Comparison of ENCODE assay signal across 17 cellular contexts in the genomic region with DNA sequence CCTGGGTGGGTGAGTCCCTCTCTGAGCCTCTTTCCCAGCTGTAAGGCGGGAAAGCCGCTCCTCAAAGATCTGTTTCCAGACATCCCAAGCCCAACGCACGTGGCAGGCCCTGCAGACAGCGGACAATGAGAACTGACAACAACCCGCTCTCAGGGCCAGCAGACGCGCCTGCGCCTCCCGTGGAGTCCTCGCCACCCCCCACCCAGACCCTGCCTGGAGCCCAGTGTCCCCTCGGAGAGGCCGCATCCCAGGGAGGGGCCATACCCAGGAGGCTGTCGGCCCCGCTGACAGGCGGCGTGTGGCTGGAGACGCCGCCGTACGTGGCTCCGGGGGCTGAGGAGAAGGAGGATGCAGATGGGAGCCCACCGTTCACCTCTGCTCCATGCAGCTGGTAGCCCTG. TPM values are rescaled to one million over a fixed set of nuclear protein-coding genes. Genes with fewer than 3 reads are reported as not detected.
DNase-seq lines count a peak whose midpoint lies in the region; ATAC-seq, FAIRE-seq and TF ChIP-seq lines count a peak whose summit lies in the region.
"Had no signal": no experiment of that assay in that cellular context is flagged by ENCODE, and none has a peak within 500 bp of the region (broad histone marks: within the 10 kb centered on the region; RNA-seq: fewer than 3 reads in every experiment).

No MANE protein-coding gene starts in this region.

- no peak overlapping the region for H3K4me3 ChIP-seq in Karpas-422 (ENCODE audit: low read length)
- H3K4me3 ChIP-seq in GM12878: no peak overlapping the region

- H3K4me1 ChIP-seq in Karpas-422 (ENCODE audit: low read length) (peaks cover 70% of the 10 kb centered on the region), GM12878 (ENCODE audit: control insufficient read depth, insufficient read depth, low read length) (no peaks in the 10 kb centered on the region)
- H3K4me1 ChIP-seq: Caco-2 had no signal

- no peaks in the 10 kb centered on the region for H3K9me3 ChIP-seq in Karpas-422 (ENCODE audit: low read length)
- H3K9me3 ChIP-seq in GM12878 (replicated peaks; ENCODE audit: control insufficient read depth, insufficient read depth, low read length): no peaks in the 10 kb centered on the region
- H3K9me3 ChIP-seq: Caco-2 had no signal

- H3K9me2 ChIP-seq in Karpas-422 (replicated peaks; ENCODE audit: insufficient read depth, low read length): no peaks in the 10 kb centered on the region

- DNase-seq in stimulated activated naive CD8-positive, alpha-beta T cell treated with anti-CD3 and anti-CD28 coated beads, Interleukin-15, amount 100 ng/mL, for 72 hours: no peak
- no peak for DNase-seq in stimulated activated naive CD8-positive, alpha-beta T cell treated with anti-CD3 and anti-CD28 coated beads, Interleukin-15, Interleukin-2, amounts not matched to agents 100 U/mL and 50 U/mL, for 24 hours
- DNase-seq in Karpas-422 (no peak), GM12878 (ENCODE audit: low read depth, low spot score) (no peak), natural killer cell (no peak), posterior cingulate gyrus (no peak), RWPE1 (ENCODE audit: low spot score) (no peak)
- DNase-seq: Caco-2; CD4-positive, alpha-beta T cell; GDM1; GOT3; H9 had no signal

- intact Hi-C loops in GM12878 (cut with micrococcal nuclease; ENCODE audit: unreplicated experiment) (no loop called here), natural killer cell (cut with micrococcal nuclease) (no loop called here), posterior cingulate gyrus (cut with DNase I) (loop anchor here (10.0 kb wide), 1 partner anchor 143 kb away; no protein-coding TSS in a partner anchor)

- 95% methylated on average over 23 of the region's 23 CpGs for WGBS in GM12878 (ENCODE audit: insufficient coverage, insufficient replicate concordance, low lambda C conversion rate, missing lambda C conversion rate)

- peaks cover 32% of the 10 kb centered on the region for H3K4me1 Mint-ChIP-seq in stimulated activated naive CD8-positive, alpha-beta T cell treated with anti-CD3 and anti-CD28 coated beads, Interleukin-15, amount 100 ng/mL, for 72 hours
- peaks cover 0 to 13% of the 10 kb centered on the region in 2 donors for H3K4me1 Mint-ChIP-seq in natural killer cell

- no peak for TF ChIP-seq RAD21 in GM12878 (IDR thresholded peaks at IDR 0.05; ENCODE audit: insufficient read depth, low read depth, low read length)

- no peak for TF ChIP-seq CTCF in GM12878 (IDR thresholded peaks at IDR 0.05 in 2 of 3, conservative IDR thresholded peaks at IDR 0.05 in 1 of 3; ENCODE audit: control insufficient read depth in 2 of 3, extremely low read depth in 1 of 3, insufficient read depth in 1 of 3, low read depth in 3 of 3, low read length in 3 of 3)
- no peak for TF ChIP-seq CTCF in natural killer cell (IDR thresholded peaks at IDR 0.05)
- TF ChIP-seq CTCF in RWPE1 (conservative IDR thresholded peaks at IDR 0.05; ENCODE audit: low read depth): no peak

- no peaks in the 10 kb centered on the region for H3K36me3 Mint-ChIP-seq in natural killer cell

- no peak overlapping the region for H3K4me3 Mint-ChIP-seq in stimulated activated naive CD8-positive, alpha-beta T cell treated with anti-CD3 and anti-CD28 coated beads, Interleukin-15, amount 100 ng/mL, for 72 hours
- no peak overlapping the region for H3K4me3 Mint-ChIP-seq in natural killer cell
- H3K4me3 Mint-ChIP-seq: B cell; CD4-positive, alpha-beta T cell; H9; IgD-negative memory B cell had no signal

- H3K27ac Mint-ChIP-seq in stimulated activated naive CD8-positive, alpha-beta T cell treated with anti-CD3 and anti-CD28 coated beads, Interleukin-15, amount 100 ng/mL, for 72 hours: no peak overlapping the region
- H3K27ac Mint-ChIP-seq in natural killer cell: no peak overlapping the region
- H3K27ac Mint-ChIP-seq: CD4-positive, alpha-beta T cell; H9; IgD-negative memory B cell had no signal

- POLR2A ChIA-PET in GM12878 (lab: Charles Lee) (no interaction called here), RWPE1 (lab: Yijun Ruan, JAX; ENCODE audit: low non-redundant PET) (no interaction called here)

- peaks cover 11% of the 10 kb centered on the region for H3K36me3 ChIP-seq in Karpas-422 (ENCODE audit: insufficient read depth, low read length)
- peaks cover 23 to 52% of the 10 kb centered on the region in 2 experiments for H3K36me3 ChIP-seq in GM12878 (ENCODE audit: control insufficient read depth in 2 of 2, insufficient read depth in 2 of 2, low read length in 1 of 2)

- RAD21 ChIA-PET in GM12878 (lab: Charles Lee; ENCODE audit: unreplicated experiment): no interaction called here

- H3K4me2 ChIP-seq in Karpas-422 (ENCODE audit: low read depth, low read length, poor library complexity, severe bottlenecking) (no peak overlapping the region), GM12878 (ENCODE audit: control insufficient read depth, insufficient read depth) (no peak overlapping the region)

- ATAC-seq in stimulated activated naive CD8-positive, alpha-beta T cell treated with anti-CD3 and anti-CD28 coated beads, Interleukin-15, amount 100 ng/mL, for 72 hours: peak; percentile 11
- ATAC-seq in stimulated activated naive CD8-positive, alpha-beta T cell treated with anti-CD3 and anti-CD28 coated beads, Interleukin-15, Interleukin-2, amounts not matched to agents 100 U/mL and 50 U/mL, for 24 hours: no peak
- ATAC-seq in GM12878 (no peak), natural killer cell (no peak)
- ATAC-seq: HepG2 had no signal

- H3K79me2 ChIP-seq in Karpas-422 (ENCODE audit: low read length) (peaks cover 6% of the 10 kb centered on the region; the same call in 1 of the 2 replicates), GM12878 (ENCODE audit: control insufficient read depth, insufficient read depth, low read length) (no peaks in the 10 kb centered on the region)

- H3K9ac ChIP-seq in Karpas-422 (ENCODE audit: low read length) (0 out of 2 replicates have a peak overlapping the region, but pooled peaks have one; percentile 8), GM12878 (ENCODE audit: control insufficient read depth, insufficient read depth, low read length) (no peak overlapping the region)

- SMC1A ChIA-PET in GM12878 (lab: Charles Lee; ENCODE audit: uncharacterized antibody, unreplicated experiment): no interaction called here

- H3K27me3 ChIP-seq in Karpas-422 (ENCODE audit: low read length) (no peaks in the 10 kb centered on the region), GM12878 (replicated peaks in 1 of 2; ENCODE audit: control insufficient read depth in 2 of 2, insufficient read depth in 2 of 2, low read length in 1 of 2) (no peaks in the 10 kb centered on the region)

- no TSS peak for BruUV-seq in GM12878 (replicated peaks; lab: Mats Ljungman, UMichigan)

- H2AFZ ChIP-seq in Karpas-422 (ENCODE audit: low read length) (no peak overlapping the region), GM12878 (ENCODE audit: control insufficient read depth, low read depth, low read length) (no peak overlapping the region)

- H3K9me3 Mint-ChIP-seq in stimulated activated naive CD8-positive, alpha-beta T cell treated with anti-CD3 and anti-CD28 coated beads, Interleukin-15, amount 100 ng/mL, for 72 hours: no peaks in the 10 kb centered on the region
- H3K9me3 Mint-ChIP-seq in natural killer cell: no peaks in the 10 kb centered on the region
- H3K9me3 Mint-ChIP-seq: CD4-positive, alpha-beta T cell; H9; IgD-negative memory B cell had no signal

- peaks cover 22% of the 10 kb centered on the region for H4K20me1 ChIP-seq in Karpas-422 (ENCODE audit: insufficient read depth, low read depth, low read length)
- H4K20me1 ChIP-seq in GM12878 (ENCODE audit: control insufficient read depth, insufficient read depth): no peaks in the 10 kb centered on the region

- in situ Hi-C loops in GM12878 (cut with MboI): no loop called here

- no peak for FAIRE-seq in GM12878 (lab: Jason Lieb, UNC)
- FAIRE-seq: D721Med, HepG2 had no signal

- H3K27ac ChIP-seq in Karpas-422 (ENCODE audit: low read length) (peak overlapping the region; percentile 49), GM12878 (ENCODE audit: control insufficient read depth, insufficient read depth) (no peak overlapping the region), RWPE1 (no peak overlapping the region)
- H3K27ac ChIP-seq: C4-2B had no signal

- CTCF ChIA-PET in GM12878 (lab: Yijun Ruan, JAX) (no interaction called here), RWPE1 (lab: Yijun Ruan, JAX) (interaction anchor here (0.6 kb wide), 1 partner anchor 130 kb away, joined by 4 read pairs; no protein-coding TSS in a partner anchor)

- no peaks in the 10 kb centered on the region for H3K27me3 Mint-ChIP-seq in stimulated activated naive CD8-positive, alpha-beta T cell treated with anti-CD3 and anti-CD28 coated beads, Interleukin-15, amount 100 ng/mL, for 72 hours
- H3K27me3 Mint-ChIP-seq in natural killer cell (ENCODE audit: low read depth in 2 of 2): no peaks in the 10 kb centered on the region
- H3K27me3 Mint-ChIP-seq: B cell; CD4-positive, alpha-beta T cell; IgD-negative memory B cell had no signal

- no peak for TF ChIP-seq EP300 in GM12878 (IDR thresholded peaks at IDR 0.05; ENCODE audit: borderline replicate concordance in 1 of 2, control insufficient read depth in 1 of 2, low read depth in 2 of 2, low read length in 2 of 2)

- TF ChIP-seq POLR2A in GM12878 (IDR thresholded peaks at IDR 0.05; ENCODE audit: low read depth, low read length): peak; percentile 46; the same call in 1 of the 2 replicates

RNA-seq across cellular contexts. Expression of gene UQCR11, which starts 16.3 kb away (rescaled TPM):
- 106 and 170 TPM in 2 replicates for total RNA-seq in Karpas-422 (2014; rRNA removed; shearing (Covaris generic); ENCODE audit: low replicate concordance)
- 26.2 and 28.8 TPM in 2 replicates for total RNA-seq in GM12878 (2013; cell fraction: nucleolus; rRNA removed)
- total RNA-seq in GM12878 (2014; rRNA removed) (107 and 113 TPM in 2 replicates), GM12878 (2014; rRNA removed; fragmentation: Illumina TruSeq; extraction: Trizol) (28.6 and 30.2 TPM in 2 replicates), GM12878 (2021) (223 and 247 TPM in 2 replicates), natural killer cell (100 to 1,000 TPM in 1 of 3 donors, 10 to 100 TPM in 2; 91.2 to 142 (median 99.1) TPM)
- polyA plus RNA-seq in GM12878 (2011; ENCODE audit: low read depth): 21.7 TPM
- polyA plus RNA-seq in GM12878 (2011; rRNA removed) (191 and 219 TPM in 2 replicates), GM12878 (2014; fragmentation: Illumina TruSeq; extraction: Trizol) (15.8 and 29.0 TPM in 2 replicates), GM12878 (2014; fragmentation: Nextera tagmentation; extraction: Ambion mirVana) (100 to 1,000 TPM; 166 to 418 TPM), GM12878 (2014; rRNA removed) (146 and 157 TPM in 2 replicates), GM12878 (2016; fragmentation: Nextera tagmentation; extraction: Ambion mirVana) (100 to 1,000 TPM; 520 to 586 TPM)
- 138 and 274 TPM in 2 replicates for polyA plus RNA-seq in GM12878 (2011; cell fraction: cytosol; rRNA removed)
- polyA plus RNA-seq in GM12878 (2011; cell fraction: nucleus; rRNA removed): 79.3 and 87.4 TPM in 2 replicates
- polyA plus RNA-seq in GM12878 (2012): 111 and 143 TPM in 2 replicates
- polyA minus RNA-seq in GM12878 (2011; rRNA and poly(A)+ RNA removed): 13.8 and 24.5 TPM in 2 replicates
- 18.3 and 26.5 TPM in 2 replicates for polyA minus RNA-seq in GM12878 (2011; cell fraction: cytosol; rRNA and poly(A)+ RNA removed)
- polyA minus RNA-seq in GM12878 (2011; cell fraction: nucleus; rRNA and poly(A)+ RNA removed): 12.0 and 23.8 TPM in 2 replicates

RNA-seq across cellular contexts. Expression of gene MBD3, which starts 28.9 kb away (rescaled TPM):
- 42.2 and 124 TPM in 2 replicates for total RNA-seq in Karpas-422 (2014; rRNA removed; shearing (Covaris generic); ENCODE audit: low replicate concordance)
- total RNA-seq in GM12878 (2013; cell fraction: nucleolus; rRNA removed): 37.4 and 45.4 TPM in 2 replicates
- total RNA-seq in GM12878 (2014; rRNA removed) (93.6 and 105 TPM in 2 replicates), GM12878 (2014; rRNA removed; fragmentation: Illumina TruSeq; extraction: Trizol) (16.7 and 21.0 TPM in 2 replicates), GM12878 (2021) (95.9 and 107 TPM in 2 replicates), natural killer cell (10 to 100 TPM; 55.9 to 66.7 (median 59.0) TPM)
- 8.0 TPM for polyA plus RNA-seq in GM12878 (2011; ENCODE audit: low read depth)
- polyA plus RNA-seq in GM12878 (2011; rRNA removed) (10.2 and 21.8 TPM in 2 replicates), GM12878 (2014; fragmentation: Illumina TruSeq; extraction: Trizol) (2.9 and 6.6 TPM in 2 replicates), GM12878 (2014; fragmentation: Nextera tagmentation; extraction: Ambion mirVana) (1 to 10 TPM in 1 of 2 experiments, under 1 TPM in 1; 0.13 to 1.7 TPM), GM12878 (2014; rRNA removed) (91.0 and 117 TPM in 2 replicates), GM12878 (2016; fragmentation: Nextera tagmentation; extraction: Ambion mirVana) (10 to 100 TPM; 22.0 to 40.2 TPM)
- 40.6 and 75.9 TPM in 2 replicates for polyA plus RNA-seq in GM12878 (2011; cell fraction: cytosol; rRNA removed)
- polyA plus RNA-seq in GM12878 (2011; cell fraction: nucleus; rRNA removed): 66.8 and 112 TPM in 2 replicates
- 39.0 and 47.6 TPM in 2 replicates for polyA plus RNA-seq in GM12878 (2012)
- 27.1 and 50.4 TPM in 2 replicates for polyA minus RNA-seq in GM12878 (2011; rRNA and poly(A)+ RNA removed)
- polyA minus RNA-seq in GM12878 (2011; cell fraction: cytosol; rRNA and poly(A)+ RNA removed): 25.1 and 31.5 TPM in 2 replicates
- polyA minus RNA-seq in GM12878 (2011; cell fraction: nucleus; rRNA and poly(A)+ RNA removed): 11.4 and 26.6 TPM in 2 replicates

RNA-seq across cellular contexts. Expression of gene TCF3, which starts 30.8 kb away (rescaled TPM):
- 91.5 and 284 TPM in 2 replicates for total RNA-seq in Karpas-422 (2014; rRNA removed; shearing (Covaris generic); ENCODE audit: low replicate concordance)
- total RNA-seq in GM12878 (2013; cell fraction: nucleolus; rRNA removed): 89.3 and 101 TPM in 2 replicates
- total RNA-seq in GM12878 (2014; rRNA removed) (147 and 165 TPM in 2 replicates), GM12878 (2014; rRNA removed; fragmentation: Illumina TruSeq; extraction: Trizol) (65.3 and 81.4 TPM in 2 replicates), GM12878 (2021) (262 and 282 TPM in 2 replicates), natural killer cell (10 to 100 TPM; 54.5 to 72.2 (median 64.3) TPM)
- polyA plus RNA-seq in GM12878 (2011; ENCODE audit: low read depth): 129 TPM
- polyA plus RNA-seq in GM12878 (2011; rRNA removed) (52.4 and 65.0 TPM in 2 replicates), GM12878 (2014; fragmentation: Illumina TruSeq; extraction: Trizol) (32.7 and 76.5 TPM in 2 replicates), GM12878 (2014; fragmentation: Nextera tagmentation; extraction: Ambion mirVana) (10 to 100 TPM in 1 of 2 experiments, 1 to 10 TPM in 1; 6.7 to 24.0 TPM), GM12878 (2014; rRNA removed) (191 and 239 TPM in 2 replicates), GM12878 (2016; fragmentation: Nextera tagmentation; extraction: Ambion mirVana) (10 to 100 TPM; 50.6 to 58.3 TPM)
- polyA plus RNA-seq in GM12878 (2011; cell fraction: cytosol; rRNA removed): 82.5 and 151 TPM in 2 replicates
- polyA plus RNA-seq in GM12878 (2011; cell fraction: nucleus; rRNA removed): 292 and 390 TPM in 2 replicates
- 223 and 266 TPM in 2 replicates for polyA plus RNA-seq in GM12878 (2012)
- 24.4 and 53.7 TPM in 2 replicates for polyA minus RNA-seq in GM12878 (2011; rRNA and poly(A)+ RNA removed)
- 50.1 and 67.3 TPM in 2 replicates for polyA minus RNA-seq in GM12878 (2011; cell fraction: cytosol; rRNA and poly(A)+ RNA removed)
- 29.3 and 52.0 TPM in 2 replicates for polyA minus RNA-seq in GM12878 (2011; cell fraction: nucleus; rRNA and poly(A)+ RNA removed)

RNA-seq across cellular contexts. Expression of gene MEX3D, which starts 53.4 kb away (rescaled TPM):
- 5.6 and 13.5 TPM in 2 replicates for total RNA-seq in Karpas-422 (2014; rRNA removed; shearing (Covaris generic); ENCODE audit: low replicate concordance)
- total RNA-seq in GM12878 (2013; cell fraction: nucleolus; rRNA removed): 0.75 and 0.95 TPM in 2 replicates
- total RNA-seq in GM12878 (2014; rRNA removed) (4.3 and 5.7 TPM in 2 replicates), GM12878 (2014; rRNA removed; fragmentation: Illumina TruSeq; extraction: Trizol) (0.76 and 1.2 TPM in 2 replicates), GM12878 (2021) (6.1 and 6.8 TPM in 2 replicates), natural killer cell (1 to 10 TPM; 4.2 to 6.9 (median 4.4) TPM)
- polyA plus RNA-seq in GM12878 (2011; ENCODE audit: low read depth): 0.22 TPM
- polyA plus RNA-seq in GM12878 (2011; rRNA removed) (0.55 and 0.87 TPM in 2 replicates), GM12878 (2014; fragmentation: Illumina TruSeq; extraction: Trizol) (0.43 TPM in 2 replicates), GM12878 (2014; fragmentation: Nextera tagmentation; extraction: Ambion mirVana) (1 to 10 TPM in 1 of 2 experiments, under 1 TPM in 1; 0.42 to 1.6 TPM), GM12878 (2014; rRNA removed) (3.3 and 3.6 TPM in 2 replicates), GM12878 (2016; fragmentation: Nextera tagmentation; extraction: Ambion mirVana) (under 1 TPM; 0.18 to 0.63 TPM)
- 1.0 and 2.9 TPM in 2 replicates for polyA plus RNA-seq in GM12878 (2011; cell fraction: cytosol; rRNA removed)
- polyA plus RNA-seq in GM12878 (2011; cell fraction: nucleus; rRNA removed): 0.96 and 2.0 TPM in 2 replicates
- 1.9 and 2.2 TPM in 2 replicates for polyA plus RNA-seq in GM12878 (2012)
- polyA minus RNA-seq in GM12878 (2011; rRNA and poly(A)+ RNA removed): 0.22 and 0.62 TPM in 2 replicates
- 4.4 TPM in 2 replicates for polyA minus RNA-seq in GM12878 (2011; cell fraction: cytosol; rRNA and poly(A)+ RNA removed)
- 0.24 and 0.96 TPM in 2 replicates for polyA minus RNA-seq in GM12878 (2011; cell fraction: nucleus; rRNA and poly(A)+ RNA removed)
